ENCODE assay signal across 12 cellular contexts in genomic region chr14:90658541-90658967, GRCh38.
DNase-seq lines count a peak whose midpoint lies in the region; ATAC-seq lines count a peak whose summit lies in the region.
"Had no signal": no experiment of that assay in that cellular context is flagged by ENCODE, and none has a peak within 500 bp of the region (broad histone marks: within the 10 kb centered on the region; RNA-seq: fewer than 3 reads in every experiment).

No MANE protein-coding gene starts in this region.

- peaks cover 15% of the 10 kb centered on the region for H3K4me1 Mint-ChIP-seq in T-helper 17 cell

- H3K27me3 Mint-ChIP-seq in T-helper 17 cell = peaks cover 17% of the 10 kb centered on the region

- peak; percentile 84 for DNase-seq in CD1c-positive myeloid dendritic cell (ENCODE audit: extremely low spot score)
- no peak for DNase-seq in T-helper 17 cell
- peak; percentile 71 for DNase-seq in iris pigment epithelial cell (ENCODE audit: low read depth)
- DNase-seq in NCI-H82 treated with DMSO at 0.1 percent for 48 hours (lab: John Stamatoyannopoulos, UW; ENCODE audit: unreplicated experiment) = no peak
- DNase-seq in foreskin melanocyte = no peak
- DNase-seq in NCI-H2107 treated with DMSO at 0.1 percent for 48 hours (lab: John Stamatoyannopoulos, UW; ENCODE audit: unreplicated experiment) = no peak
- DNase-seq: glutamatergic neuron, NCI-H2171, nucleus accumbens had no signal

- no peaks in the 10 kb centered on the region for H3K9me3 ChIP-seq in T-helper 17 cell (ENCODE audit: control insufficient read depth, low read length, poor library complexity, severe bottlenecking)

- H3K36me3 Mint-ChIP-seq in T-helper 17 cell (ENCODE audit: low read depth) = peaks cover 6% of the 10 kb centered on the region

- peak overlapping the region; percentile 59 for H3K27ac Mint-ChIP-seq in T-helper 17 cell

- H3K4me3 Mint-ChIP-seq in T-helper 17 cell = no peak overlapping the region
- H3K4me3 Mint-ChIP-seq: GM23338 had no signal

- peak; percentile 72 for ATAC-seq in HG02852 (IDR thresholded peaks at IDR 0.05; ENCODE audit: unreplicated experiment)
- peak; percentile 59 for ATAC-seq in T-helper 17 cell
- no peak for ATAC-seq in GM21423 (IDR thresholded peaks at IDR 0.05; ENCODE audit: unreplicated experiment)
- ATAC-seq: GM23338 had no signal

Comparison
In these comparisons a context has a peak if more than half of its experiments do, and no peak if none do; other contexts are left out.
1. DNase-seq: peak in CD1c-positive myeloid dendritic cell (single experiment) and iris pigment epithelial cell (single experiment); none in T-helper 17 cell (0 of 3), NCI-H82 treated with DMSO at 0.1 percent for 48 hours (single experiment), foreskin melanocyte (single experiment) and NCI-H2107 treated with DMSO at 0.1 percent for 48 hours (single experiment).